ENCODE assay signal across 1 cellular context in genomic region chr6:31634131-31634530, GRCh38.
TF ChIP-seq lines count a peak whose summit lies in the region.

No MANE protein-coding gene starts in this region.

TF ChIP-seq in IMR-90, 13 proteins besides CTCF, POLR2A, EP300 and RAD21:
- TF ChIP-seq ELK1 (IDR thresholded peaks at IDR 0.05; ENCODE audit: borderline replicate concordance, low read depth, low read length) (no peak), FOS (IDR thresholded peaks at IDR 0.05; ENCODE audit: low read depth, low read length) (no peak), RCOR1 (IDR thresholded peaks at IDR 0.05; ENCODE audit: insufficient replicate concordance, low read length) (no peak), MXI1 (IDR thresholded peaks at IDR 0.05; ENCODE audit: borderline replicate concordance, low read depth, low read length) (no peak), CEBPB (IDR thresholded peaks at IDR 0.05; ENCODE audit: low read depth, low read length) (no peak), SMC3 (IDR thresholded peaks at IDR 0.05; ENCODE audit: low read depth, low read length) (no peak)
